Comparison of ENCODE assay signal across 8 cellular contexts in genomic region chr17:8288336-8289102, GRCh38. TPM values are rescaled to one million over a fixed set of nuclear protein-coding genes. Genes with fewer than 3 reads are reported as not detected.
DNase-seq lines count a peak whose midpoint lies in the region; ATAC-seq and TF ChIP-seq lines count a peak whose summit lies in the region.

Gene RANGRF (plus strand): TSS chr17:8288670. CDS start chr17:8288789, 119 bp downstream.

- H3K36me3 Mint-ChIP-seq in activated CD4-positive, alpha-beta T cell treated with anti-CD3 and anti-CD28 coated beads for 36 hours (ENCODE audit: low read depth), result peaks cover 10% of the 10 kb centered on the region

- H3K4me1 Mint-ChIP-seq in activated CD4-positive, alpha-beta T cell treated with anti-CD3 and anti-CD28 coated beads for 36 hours, result peaks cover 20% of the 10 kb centered on the region

- TF ChIP-seq CTCF in AG04449 (IDR thresholded peaks at IDR 0.05; ENCODE audit: insufficient read depth, low read length, missing control alignments) (no peak), choroid plexus epithelial cell (conservative IDR thresholded peaks at IDR 0.05; ENCODE audit: low read depth, low read length) (no peak)

- H3K4me3 ChIP-seq in AG04449 (ENCODE audit: low read depth, low read length) (peak within 1 kb of the TSS; percentile 95), choroid plexus epithelial cell (ENCODE audit: low read depth, low read length) (peak within 1 kb of the TSS; percentile 88)

- no peaks in the 10 kb centered on the region for H3K27me3 Mint-ChIP-seq in activated CD4-positive, alpha-beta T cell treated with anti-CD3 and anti-CD28 coated beads for 36 hours

- H3K4me3 Mint-ChIP-seq in activated CD4-positive, alpha-beta T cell treated with anti-CD3 and anti-CD28 coated beads for 36 hours, result peak within 1 kb of the TSS; percentile 84

- H3K9me3 Mint-ChIP-seq in activated CD4-positive, alpha-beta T cell treated with anti-CD3 and anti-CD28 coated beads for 36 hours (ENCODE audit: low read depth), result no peaks in the 10 kb centered on the region

- POLR2A ChIA-PET in AG04449 (lab: Yijun Ruan, JAX), result interaction anchor here (0.6 to 1.0 kb wide), 4 partner anchors 18 to 88 kb away, joined by 3 to 5 read pairs (median 3); partner anchors contain the start of genes AURKB and KRABD2
- POLR2A ChIA-PET in activated CD4-positive, alpha-beta T cell treated with anti-CD3 and anti-CD28 coated beads for 36 hours (lab: Charles Lee), result interaction anchor here (0.6 to 1.0 kb wide), 9 partner anchors 39 to 460 kb away, joined by 3 to 7 read pairs (median 4); partner anchors contain the start of genes CTC1, MYH10 and PFAS

- peak; percentile 74 for ATAC-seq in GM18867 (IDR thresholded peaks at IDR 0.05; ENCODE audit: unreplicated experiment)
- ATAC-seq in HG03159 (IDR thresholded peaks at IDR 0.05; ENCODE audit: unreplicated experiment), result peak; percentile 83
- ATAC-seq in activated CD4-positive, alpha-beta T cell treated with anti-CD3 and anti-CD28 coated beads for 36 hours, result peak; percentile 94

- peak within 1 kb of the TSS; percentile 93 for H3K27ac Mint-ChIP-seq in activated CD4-positive, alpha-beta T cell treated with anti-CD3 and anti-CD28 coated beads for 36 hours

- intact Hi-C loops in activated CD4-positive, alpha-beta T cell treated with anti-CD3 and anti-CD28 coated beads for 36 hours (cut with DNase I, micrococcal nuclease), result loop anchor here (1.0 to 2.0 kb wide), 9 partner anchors 39 to 454 kb away; partner anchors contain the start of genes PFAS (in 2 of the 2), ALOXE3 (in 1 of the 2), KDM6B (in 1 of the 2) and KRABD2 (in 1 of the 2)

- DNase-seq in AG04449 (ENCODE audit: low read depth, low spot score) (no peak), NCI-H446 (lab: John Stamatoyannopoulos, UW) (peak; percentile 75 to 91), choroid plexus epithelial cell (ENCODE audit: low read depth) (peak; percentile 83), kidney tubule cell (ENCODE audit: low spot score) (peak; percentile 80)
- DNase-seq in activated CD4-positive, alpha-beta T cell treated with anti-CD3 and anti-CD28 coated beads for 36 hours, result peak; percentile 91
- peak; percentile 33 to 65 for DNase-seq in stimulated activated CD4-positive, alpha-beta T cell treated with anti-CD3 and anti-CD28 coated beads, Interleukin-1b, Interleukin-23, amount 100 ng/mL, for 1 hour (ENCODE audit: low read depth in 2 of 2)

- CTCF ChIA-PET in AG04449 (lab: Yijun Ruan, JAX), result interaction anchor here (1.2 kb wide), 1 partner anchor 12 kb away, joined by 3 read pairs; no protein-coding TSS in a partner anchor
- CTCF ChIA-PET in activated CD4-positive, alpha-beta T cell treated with anti-CD3 and anti-CD28 coated beads for 36 hours (lab: Charles Lee), result interaction anchor here (0.6 to 1.4 kb wide), 4 partner anchors 12 to 217 kb away, joined by 3 to 10 read pairs (median 3); partner anchors contain the start of gene KRABD2

RNA-seq across cellular contexts. Expression of gene RANGRF, which starts in this region (rescaled TPM):
- total RNA-seq in activated CD4-positive, alpha-beta T cell treated with anti-CD3 and anti-CD28 coated beads for 36 hours, result 10 to 100 TPM; 37.9 to 40.1 TPM
